23 cellular contexts compared by ENCODE assay signal in the genomic region with DNA sequence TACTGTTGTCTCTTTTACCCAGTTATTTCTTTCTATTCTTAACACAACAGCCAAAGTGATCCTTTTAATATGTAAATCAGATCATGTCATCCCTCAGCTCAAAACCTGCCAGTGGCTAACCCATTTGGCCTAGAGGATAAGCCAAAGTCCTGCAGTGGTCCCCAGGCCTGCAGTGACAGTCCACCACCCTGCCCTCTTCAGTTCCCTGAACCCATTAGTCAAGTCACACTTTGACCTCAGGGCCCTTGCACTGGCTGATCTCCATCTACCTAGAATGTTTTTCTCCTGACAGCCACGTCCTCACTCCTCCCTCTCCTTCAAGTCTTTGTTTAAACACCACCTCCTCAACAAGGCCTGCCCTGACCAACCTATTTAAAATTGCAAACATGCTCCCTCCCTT. TPM values are rescaled to one million over a fixed set of nuclear protein-coding genes. Genes with fewer than 3 reads are reported as not detected.
DNase-seq lines count a peak whose midpoint lies in the region; ATAC-seq and TF ChIP-seq lines count a peak whose summit lies in the region.
"Had no signal": no experiment of that assay in that cellular context is flagged by ENCODE, and none has a peak within 500 bp of the region (broad histone marks: within the 10 kb centered on the region; RNA-seq: fewer than 3 reads in every experiment).

No MANE protein-coding gene starts in this region.

- H3K4me1 Mint-ChIP-seq in T-helper 2 cell treated with Interferon-gamma antibody and Interleukin-4, amounts not matched to agents 5 μg/mL and 100 μg/mL, for 36 hours (ENCODE audit: low read depth) = peaks cover 35% of the 10 kb centered on the region
- H3K4me1 Mint-ChIP-seq in CD4-positive, alpha-beta T cell (ENCODE audit: low read depth) = peaks cover 44% of the 10 kb centered on the region
- H3K4me1 Mint-ChIP-seq in activated T-helper 17 cell treated with anti-CD3 and anti-CD28 coated beads, Interleukin-2, amount 50 U/mL, for 72 hours = peaks cover 40% of the 10 kb centered on the region

- DNase-seq in T-helper 2 cell treated with Interferon-gamma antibody and Interleukin-4, amounts not matched to agents 5 μg/mL and 100 μg/mL, for 36 hours (ENCODE audit: low spot score) = no peak
- DNase-seq in T-helper 2 cell (no peak), right lobe of liver (no peak), SK-N-SH (no peak)
- DNase-seq in CD4-positive, alpha-beta T cell = no peak
- DNase-seq: 8988T; activated CD4-positive, CD25-positive, alpha-beta regulatory T cell; AML-193; Caco-2; effector CD4-positive, alpha-beta T cell; Kasumi-1; NCI-H1092 treated with DMSO at 0.1 percent for 48 hours; NCI-H2029 treated with DMSO at 0.1 percent for 48 hours; NCI-H345; T-helper 9 cell; tibial artery had no signal

- H3K4me3 Mint-ChIP-seq in T-helper 2 cell treated with Interferon-gamma antibody and Interleukin-4, amounts not matched to agents 5 μg/mL and 100 μg/mL, for 36 hours = no peak overlapping the region
- no peak overlapping the region for H3K4me3 Mint-ChIP-seq in CD4-positive, alpha-beta T cell
- H3K4me3 Mint-ChIP-seq in activated T-helper 17 cell treated with anti-CD3 and anti-CD28 coated beads, Interleukin-2, amount 50 U/mL, for 72 hours = peak overlapping the region; percentile 59
- H3K4me3 Mint-ChIP-seq: neural progenitor cell had no signal

- no peaks in the 10 kb centered on the region for H4K20me1 ChIP-seq in SK-N-SH (ENCODE audit: insufficient read depth)

- H2AFZ ChIP-seq in SK-N-SH (ENCODE audit: low read depth) = no peak overlapping the region
- H2AFZ ChIP-seq: neural progenitor cell had no signal

- peak overlapping the region; percentile 24 for H3K27ac Mint-ChIP-seq in T-helper 2 cell treated with Interferon-gamma antibody and Interleukin-4, amounts not matched to agents 5 μg/mL and 100 μg/mL, for 36 hours
- H3K27ac Mint-ChIP-seq in CD4-positive, alpha-beta T cell = peak overlapping the region; percentile 6
- peak overlapping the region; percentile 51 for H3K27ac Mint-ChIP-seq in activated T-helper 17 cell treated with anti-CD3 and anti-CD28 coated beads, Interleukin-2, amount 50 U/mL, for 72 hours
- H3K27ac Mint-ChIP-seq: neural progenitor cell had no signal

- CTCF ChIA-PET in CD4-positive, alpha-beta T cell (lab: Charles Lee) = no interaction called here
- CTCF ChIA-PET in SK-N-SH (lab: Yijun Ruan, JAX) = no interaction called here

- H3K27me3 ChIP-seq in CD4-positive, alpha-beta T cell (ENCODE audit: control insufficient read depth, insufficient read depth, low read length) = no peaks in the 10 kb centered on the region
- H3K27me3 ChIP-seq in right lobe of liver (no peaks in the 10 kb centered on the region), SK-N-SH (ENCODE audit: insufficient read depth) (no peaks in the 10 kb centered on the region)
- H3K27me3 ChIP-seq: ascending aorta, neural progenitor cell, SJSA1, tibial artery had no signal

- no peak for TF ChIP-seq EP300 in SK-N-SH (IDR thresholded peaks at IDR 0.05; ENCODE audit: borderline replicate concordance in 1 of 2, low read depth in 1 of 2, low read length in 1 of 2)

- no peaks in the 10 kb centered on the region for H3K79me2 ChIP-seq in SK-N-SH (ENCODE audit: insufficient read depth)

- no peaks in the 10 kb centered on the region for H3F3A ChIP-seq in SK-N-SH (replicated peaks; ENCODE audit: insufficient read depth)

- H3K9me3 Mint-ChIP-seq in T-helper 2 cell treated with Interferon-gamma antibody and Interleukin-4, amounts not matched to agents 5 μg/mL and 100 μg/mL, for 36 hours = no peaks in the 10 kb centered on the region
- no peaks in the 10 kb centered on the region for H3K9me3 Mint-ChIP-seq in CD4-positive, alpha-beta T cell
- H3K9me3 Mint-ChIP-seq in activated T-helper 17 cell treated with anti-CD3 and anti-CD28 coated beads, Interleukin-2, amount 50 U/mL, for 72 hours = no peaks in the 10 kb centered on the region
- H3K9me3 Mint-ChIP-seq: neural progenitor cell had no signal

- 33% methylated on average over 1 of the region's 1 CpG for WGBS in right lobe of liver (ENCODE audit: insufficient coverage, low coverage, low lambda C conversion rate, missing lambda C conversion rate)
- 91% methylated on average over 1 of the region's 1 CpG for WGBS in SK-N-SH (ENCODE audit: low lambda C conversion rate)

- no peaks in the 10 kb centered on the region for H3K27me3 Mint-ChIP-seq in T-helper 2 cell treated with Interferon-gamma antibody and Interleukin-4, amounts not matched to agents 5 μg/mL and 100 μg/mL, for 36 hours (ENCODE audit: low read depth)
- no peaks in the 10 kb centered on the region for H3K27me3 Mint-ChIP-seq in CD4-positive, alpha-beta T cell
- H3K27me3 Mint-ChIP-seq in activated T-helper 17 cell treated with anti-CD3 and anti-CD28 coated beads, Interleukin-2, amount 50 U/mL, for 72 hours = no peaks in the 10 kb centered on the region

- no peaks in the 10 kb centered on the region for H3K36me3 Mint-ChIP-seq in T-helper 2 cell treated with Interferon-gamma antibody and Interleukin-4, amounts not matched to agents 5 μg/mL and 100 μg/mL, for 36 hours (ENCODE audit: low read depth)
- H3K36me3 Mint-ChIP-seq in CD4-positive, alpha-beta T cell (ENCODE audit: low read depth) = no peaks in the 10 kb centered on the region
- no peaks in the 10 kb centered on the region for H3K36me3 Mint-ChIP-seq in activated T-helper 17 cell treated with anti-CD3 and anti-CD28 coated beads, Interleukin-2, amount 50 U/mL, for 72 hours (ENCODE audit: low read depth)

- no peak for TF ChIP-seq RAD21 in SK-N-SH (IDR thresholded peaks at IDR 0.05; ENCODE audit: low read length)

- no peak for TF ChIP-seq CTCF in CD4-positive, alpha-beta T cell (IDR thresholded peaks at IDR 0.05)
- TF ChIP-seq CTCF in right lobe of liver (IDR thresholded peaks at IDR 0.05) (no peak), SK-N-SH (IDR thresholded peaks at IDR 0.05) (no peak)

- POLR2A ChIA-PET in CD4-positive, alpha-beta T cell (lab: Charles Lee) = no interaction called here
- POLR2A ChIA-PET in SK-N-SH (lab: Yijun Ruan, JAX) = no interaction called here

- H3K9me2 ChIP-seq in SK-N-SH = no peaks in the 10 kb centered on the region

- H3K36me3 ChIP-seq in right lobe of liver = peaks cover 0 to 10% (median 0%) of the 10 kb centered on the region in 4 donors
- H3K36me3 ChIP-seq in SK-N-SH (replicated peaks in 1 of 2; ENCODE audit: control insufficient read depth in 1 of 2, insufficient read depth in 2 of 2, low read length in 1 of 2) = no peaks in the 10 kb centered on the region
- H3K36me3 ChIP-seq: ascending aorta, neural progenitor cell, SJSA1, tibial artery had no signal

- H3K4me2 ChIP-seq in SK-N-SH = no peak overlapping the region
- H3K4me2 ChIP-seq: neural progenitor cell had no signal

- H3K9ac ChIP-seq in SK-N-SH = no peak overlapping the region
- H3K9ac ChIP-seq: neural progenitor cell had no signal

- H3K4me1 ChIP-seq in right lobe of liver = peaks cover 0 to 13% (median 0%) of the 10 kb centered on the region in 4 donors
- H3K4me1 ChIP-seq in SK-N-SH (ENCODE audit: control insufficient read depth in 1 of 2, insufficient read depth in 2 of 2, low read depth in 1 of 2, low read length in 1 of 2) = peaks cover 4 to 8% of the 10 kb centered on the region in 2 experiments; a peak in 2 of 4 replicates
- H3K4me1 ChIP-seq: ascending aorta, Caco-2 had no signal

- H3K4me3 ChIP-seq in right lobe of liver (no peak overlapping the region), SK-N-SH (ENCODE audit: low read depth in 2 of 2, low read length in 1 of 2) (no peak overlapping the region)
- H3K4me3 ChIP-seq: ascending aorta, neural progenitor cell, SJSA1, tibial artery had no signal

- no peak for ATAC-seq in CD4-positive, alpha-beta T cell (ENCODE audit: poor library complexity)
- ATAC-seq in activated T-helper 17 cell treated with anti-CD3 and anti-CD28 coated beads, Interleukin-2, amount 50 U/mL, for 72 hours (replicated peaks) = no peak
- peak in 3 of 4 donors; percentile 22 to 38 (median 31) for ATAC-seq in right lobe of liver
- no peak for ATAC-seq in GM18873 (IDR thresholded peaks at IDR 0.05; ENCODE audit: low FRiP score, unreplicated experiment)
- ATAC-seq in GM19324 (IDR thresholded peaks at IDR 0.05; ENCODE audit: low FRiP score, unreplicated experiment) = no peak
- ATAC-seq: HCT116 had no signal

- H3K27ac ChIP-seq in CD4-positive, alpha-beta T cell (ENCODE audit: low read depth, low read length) = no peak overlapping the region
- H3K27ac ChIP-seq in right lobe of liver (no peak overlapping the region), SK-N-SH (ENCODE audit: low read depth in 2 of 2, low read length in 1 of 2) (no peak overlapping the region)
- H3K27ac ChIP-seq: ascending aorta, neural progenitor cell, SJSA1, tibial artery had no signal

- no peaks in the 10 kb centered on the region for H3K9me3 ChIP-seq in CD4-positive, alpha-beta T cell (ENCODE audit: control insufficient read depth, low read length)
- H3K9me3 ChIP-seq in right lobe of liver (no peaks in the 10 kb centered on the region), SK-N-SH (no peaks in the 10 kb centered on the region)
- H3K9me3 ChIP-seq: ascending aorta, Caco-2, SJSA1, tibial artery had no signal

- no peak for TF ChIP-seq POLR2A in right lobe of liver (IDR thresholded peaks at IDR 0.05)

- intact Hi-C loops in CD4-positive, alpha-beta T cell (cut with DNase I, micrococcal nuclease) = no loop called here
- intact Hi-C loops in right lobe of liver (cut with DNase I) = no loop called here

TF ChIP-seq in SK-N-SH, 30 proteins besides CTCF, POLR2A, EP300 and RAD21:
- TF ChIP-seq USF2 (IDR thresholded peaks at IDR 0.05; ENCODE audit: borderline replicate concordance, low read depth, low read length) (no peak), ELF1 (IDR thresholded peaks at IDR 0.05) (no peak), RCOR1 (IDR thresholded peaks at IDR 0.05; ENCODE audit: low read length) (no peak)

RNA-seq across cellular contexts. Expression of gene MREG, which starts 9.5 kb away (rescaled TPM):
- total RNA-seq in CD4-positive, alpha-beta T cell = 1 to 10 TPM; 1.8 to 2.8 TPM
- 10 to 100 TPM in 1 of 2 donors, 1 to 10 TPM in 1; 7.5 to 22.0 TPM for total RNA-seq in activated T-helper 17 cell treated with anti-CD3 and anti-CD28 coated beads, Interleukin-2, amount 50 U/mL, for 72 hours
- 1 to 10 TPM; 2.0 to 9.6 (median 5.0) TPM for total RNA-seq in right lobe of liver
- 2.5 and 3.5 TPM in 2 replicates for polyA plus RNA-seq in SK-N-SH (2012; rRNA removed)
- 3.5 and 3.7 TPM in 2 replicates for polyA plus RNA-seq in SK-N-SH (2012; cell fraction: cytosol; rRNA removed)
- 1.6 and 4.0 TPM in 2 replicates for polyA plus RNA-seq in SK-N-SH (2012; cell fraction: nucleus; rRNA removed)
- total RNA-seq: ascending aorta had no signal

Comparison
In these comparisons a context has a peak if more than half of its experiments do, and no peak if none do; other contexts are left out.
1. ATAC-seq: peak in right lobe of liver (3 of 4); none in CD4-positive, alpha-beta T cell (single experiment), activated T-helper 17 cell treated with anti-CD3 and anti-CD28 coated beads, Interleukin-2, amount 50 U/mL, for 72 hours (single experiment), GM18873 (single experiment) and GM19324 (single experiment).
2. Peak in every context shown above with its lines, with median percentiles within 50 percentile points of each other: H3K27ac Mint-ChIP-seq.